8 cellular contexts compared by ENCODE assay signal in genomic region chr11:93849751-93850584, GRCh38. TPM values are rescaled to one million over a fixed set of nuclear protein-coding genes. Genes with fewer than 3 reads are reported as not detected.
DNase-seq lines count a peak whose midpoint lies in the region; TF ChIP-seq lines count a peak whose summit lies in the region.

No MANE protein-coding gene starts in this region.

- H2AFZ ChIP-seq in fibroblast of lung (ENCODE audit: low read length) = peak overlapping the region; percentile 73

- TF ChIP-seq CTCF in Calu3 (IDR thresholded peaks at IDR 0.05; ENCODE audit: unreplicated experiment) = no peak
- TF ChIP-seq CTCF in fibroblast of lung (conservative IDR thresholded peaks at IDR 0.05 in 1 of 2, IDR thresholded peaks at IDR 0.05 in 1 of 2; ENCODE audit: low read depth in 1 of 2, low read length in 2 of 2) = no peak
- TF ChIP-seq CTCF in ovary (IDR thresholded peaks at IDR 0.05) = no peak

- H3K27me3 ChIP-seq in fibroblast of lung (ENCODE audit: control insufficient read depth, insufficient read depth, low read length) (no peaks in the 10 kb centered on the region), ovary (no peaks in the 10 kb centered on the region)
- peaks cover 3% of the 10 kb centered on the region for H3K27me3 ChIP-seq in CD4-positive, alpha-beta memory T cell (ENCODE audit: insufficient read depth, low read length)

- TF ChIP-seq EP300 in ovary (IDR thresholded peaks at IDR 0.05) = no peak

- H3K36me3 ChIP-seq in fibroblast of lung (ENCODE audit: control insufficient read depth, insufficient read depth, low read length) (no peaks in the 10 kb centered on the region), ovary (no peaks in the 10 kb centered on the region)
- no peaks in the 10 kb centered on the region for H3K36me3 ChIP-seq in CD4-positive, alpha-beta memory T cell (ENCODE audit: insufficient read depth, low read length)

- no peaks in the 10 kb centered on the region for H3K9me3 ChIP-seq in fibroblast of lung (ENCODE audit: control insufficient read depth, insufficient read depth, low read depth, low read length)
- H3K9me3 ChIP-seq in ovary = no peaks in the 10 kb centered on the region
- no peaks in the 10 kb centered on the region for H3K9me3 ChIP-seq in CD4-positive, alpha-beta memory T cell (ENCODE audit: control insufficient read depth in 1 of 2, low read length in 2 of 2)

- peak overlapping the region; percentile 42 for H3K9ac ChIP-seq in fibroblast of lung (ENCODE audit: insufficient read depth, low read length)

- peaks cover 2% of the 10 kb centered on the region for H3K4me1 ChIP-seq in fibroblast of lung (ENCODE audit: control insufficient read depth, extremely low read depth, insufficient read depth, low read length)
- H3K4me1 ChIP-seq in ovary (ENCODE audit: insufficient read depth) = no peaks in the 10 kb centered on the region
- H3K4me1 ChIP-seq in CD4-positive, alpha-beta memory T cell (ENCODE audit: insufficient read depth, low read length) = no peaks in the 10 kb centered on the region

- H3K79me2 ChIP-seq in fibroblast of lung (ENCODE audit: control insufficient read depth, insufficient read depth, low read length) = no peaks in the 10 kb centered on the region

- H4K20me1 ChIP-seq in fibroblast of lung (ENCODE audit: control insufficient read depth, extremely low read depth, insufficient read depth, low read length) = no peaks in the 10 kb centered on the region

- peak overlapping the region; percentile 64 for H3K4me3 Mint-ChIP-seq in Calu3 (ENCODE audit: low read depth, unreplicated experiment)
- H3K4me3 Mint-ChIP-seq in CD4-positive, alpha-beta memory T cell = peak overlapping the region in 3 of 8 donors; percentile 12 to 43 (median 15)

- TF ChIP-seq POLR2A in ovary (IDR thresholded peaks at IDR 0.05) = no peak

- H3K4me3 ChIP-seq in fibroblast of lung (replicated peaks in 1 of 4; ENCODE audit: control extremely low read depth in 1 of 4, insufficient read depth in 1 of 4, low read depth in 3 of 4, low read length in 4 of 4) (peak overlapping the region; percentile 6 to 49 (median 34)), ovary (peak overlapping the region; percentile 39)
- H3K4me3 ChIP-seq in CD4-positive, alpha-beta memory T cell (ENCODE audit: low read length in 2 of 2) = no peak overlapping the region

- CTCF ChIA-PET in Calu3 (lab: Charles Lee) = no interaction called here
- CTCF ChIA-PET in CD4-positive, alpha-beta memory T cell (lab: Charles Lee; ENCODE audit: partially characterized antibody) = no interaction called here

- WGBS in ovary, 3 donors = 8 to 12% (median 10%) methylated on average over 41 to 66 of the region's 66 CpGs

- H3K4me2 ChIP-seq in fibroblast of lung (ENCODE audit: extremely low read depth, insufficient read depth, low read length) = peak overlapping the region; percentile 67

- intact Hi-C loops in Calu3 (cut with micrococcal nuclease; ENCODE audit: unreplicated experiment) (no loop called here), ovary (cut with DNase I) (no loop called here)
- intact Hi-C loops in CD4-positive, alpha-beta memory T cell (cut with micrococcal nuclease) = no loop called here

- POLR2A ChIA-PET in CD4-positive, alpha-beta memory T cell (lab: Charles Lee; ENCODE audit: partially characterized antibody) = no interaction called here

- no peak overlapping the region for H3K27ac Mint-ChIP-seq in Calu3 (ENCODE audit: unreplicated experiment)
- no peak overlapping the region for H3K27ac Mint-ChIP-seq in CD4-positive, alpha-beta memory T cell

- no peaks in the 10 kb centered on the region for H3K27me3 Mint-ChIP-seq in Calu3 (ENCODE audit: unreplicated experiment)
- peaks cover 15 to 27% of the 10 kb centered on the region in 2 donors for H3K27me3 Mint-ChIP-seq in CD4-positive, alpha-beta memory T cell

- H3K4me1 Mint-ChIP-seq in Calu3 (ENCODE audit: low read depth, unreplicated experiment) = no peaks in the 10 kb centered on the region
- H3K4me1 Mint-ChIP-seq in CD4-positive, alpha-beta memory T cell = peaks cover 0 to 6% (median 2%) of the 10 kb centered on the region in 4 donors

- peak; percentile 22 for DNase-seq in Calu3
- DNase-seq in OCI-M1 (lab: John Stamatoyannopoulos, UW) = peak; percentile 81
- DNase-seq in fibroblast of lung (ENCODE audit: low read depth in 2 of 2) = peak; percentile 28 to 50
- DNase-seq in ovary = peak in 3 of 5 donors; percentile 11 to 39 (median 31)
- no peak for DNase-seq in CD4-positive, alpha-beta memory T cell
- no peak for DNase-seq in NCI-H524 treated with DMSO at 0.1 percent for 48 hours (lab: John Stamatoyannopoulos, UW)
- no peak for DNase-seq in T-helper 9 cell
- DNase-seq in SK-N-DZ (ENCODE audit: low spot score) = no peak

- H3K27ac ChIP-seq in fibroblast of lung (ENCODE audit: insufficient read depth, low read length) (no peak overlapping the region), ovary (no peak overlapping the region)
- no peak overlapping the region for H3K27ac ChIP-seq in CD4-positive, alpha-beta memory T cell (ENCODE audit: low read depth, low read length)

- no TSS peak for BruUV-seq in Calu3 (replicated peaks; lab: Mats Ljungman, UMichigan)

- no peaks in the 10 kb centered on the region for H3K9me3 Mint-ChIP-seq in Calu3 (ENCODE audit: low read depth, unreplicated experiment)
- H3K9me3 Mint-ChIP-seq in CD4-positive, alpha-beta memory T cell = no peaks in the 10 kb centered on the region

- H3K36me3 Mint-ChIP-seq in Calu3 (ENCODE audit: insufficient read depth, unreplicated experiment) = peaks cover 4% of the 10 kb centered on the region
- H3K36me3 Mint-ChIP-seq in CD4-positive, alpha-beta memory T cell = no peaks in the 10 kb centered on the region

RNA-seq across cellular contexts. Expression of gene VSTM5, which starts 0.5 kb away (rescaled TPM):
- total RNA-seq in Calu3 (2022) (0.71 and 0.76 TPM in 2 replicates), fibroblast of lung (0.50 and 0.51 TPM in 2 replicates), ovary (under 1 TPM in 4 of 7 donors, not detected in 3; 0.11 to 0.87 (median 0.25) TPM)
- polyA plus RNA-seq in fibroblast of lung (0.50 and 1.4 TPM in 2 replicates), ovary (under 1 TPM; 0.19 to 0.45 TPM)
- 0.30 and 0.57 TPM in 2 replicates for polyA plus RNA-seq in fibroblast of lung (2012)
- 0.93 and 2.0 TPM in 2 replicates for polyA minus RNA-seq in fibroblast of lung (ENCODE audit: low replicate concordance)
- total RNA-seq in CD4-positive, alpha-beta memory T cell = not detected
- polyA plus RNA-seq in CD4-positive, alpha-beta memory T cell = not detected
- not detected in 2 replicates for polyA plus RNA-seq in SK-N-DZ (2014; cell fraction: cytosol; rRNA removed)
- polyA plus RNA-seq in SK-N-DZ (2014; cell fraction: nucleus; rRNA removed) = not detected in 2 replicates

Comparison
In these comparisons a context has a peak if more than half of its experiments do, and no peak if none do; other contexts are left out.
1. DNase-seq: peak in Calu3 (single experiment), OCI-M1 (single experiment), fibroblast of lung (2 of 2) and ovary (3 of 5); none in CD4-positive, alpha-beta memory T cell (0 of 5), NCI-H524 treated with DMSO at 0.1 percent for 48 hours (single experiment), T-helper 9 cell (single experiment) and SK-N-DZ (single experiment).
2. H3K4me3 ChIP-seq: peak in fibroblast of lung (4 of 4) and ovary (single experiment); none in CD4-positive, alpha-beta memory T cell (0 of 2).